1 cellular context compared by ENCODE assay signal in genomic region chr9:129697111-129697955, GRCh38.
TF ChIP-seq lines count a peak whose summit lies in the region.

No MANE protein-coding gene starts in this region.

TF ChIP-seq in GM12878, 131 proteins besides CTCF, POLR2A, EP300 and RAD21 (continued from another document):
- TF ChIP-seq REST (IDR thresholded peaks at IDR 0.05; ENCODE audit: low read depth, low read length) (no peak), ZNF592 (IDR thresholded peaks at IDR 0.05) (no peak), SUZ12 (IDR thresholded peaks at IDR 0.05; ENCODE audit: unreplicated experiment) (peak; percentile 50), YBX1 (IDR thresholded peaks at IDR 0.05) (no peak)
